Comparison of ENCODE assay signal across 9 cellular contexts in genomic region chr17:37405955-37406634, GRCh38. TPM values are rescaled to one million over a fixed set of nuclear protein-coding genes. Genes with fewer than 3 reads are reported as not detected.
DNase-seq lines count a peak whose midpoint lies in the region; ATAC-seq, FAIRE-seq and TF ChIP-seq lines count a peak whose summit lies in the region.
"Had no signal": no experiment of that assay in that cellular context is flagged by ENCODE, and none has a peak within 500 bp of the region (broad histone marks: within the 10 kb centered on the region; RNA-seq: fewer than 3 reads in every experiment).

No MANE protein-coding gene starts in this region.

- no peak for TF ChIP-seq CTCF in activated B cell treated with CpG ODN at 0.5 μM for 24 hours (IDR thresholded peaks at IDR 0.05)
- TF ChIP-seq CTCF in smooth muscle cell (IDR thresholded peaks at IDR 0.05; ENCODE audit: borderline replicate concordance, insufficient read depth, poor library complexity, severe bottlenecking), result no peak

- H3K36me3 ChIP-seq in smooth muscle cell (ENCODE audit: low read depth), result peaks cover 1% of the 10 kb centered on the region

- intact Hi-C loops in activated B cell treated with CpG ODN at 0.5 μM for 24 hours (cut with micrococcal nuclease), result loop anchor here (1.0 kb wide), 3 partner anchors 9 to 83 kb away; partner anchors contain the start of gene DUSP14
- intact Hi-C loops in right cardiac atrium (cut with DNase I), result loop anchor here in 1 of 4 donors (5.0 kb wide), 1 partner anchor 81 kb away; the partner anchor contains the start of gene DUSP14

- H3K4me1 ChIP-seq in right cardiac atrium (ENCODE audit: control insufficient read depth, insufficient read depth, low read length) (no peaks in the 10 kb centered on the region), smooth muscle cell (ENCODE audit: low read depth) (peaks cover 14% of the 10 kb centered on the region)

- peak overlapping the region; percentile 91 for H3K27ac Mint-ChIP-seq in activated naive CD4-positive, alpha-beta T cell treated with anti-CD3 and anti-CD28 coated beads, Interleukin-2, amount 10 ng/mL, durations not matched to agents 7 days and 5 days
- peak overlapping the region; percentile 92 for H3K27ac Mint-ChIP-seq in activated B cell treated with CpG ODN at 0.5 μM for 24 hours

- H3K4me1 Mint-ChIP-seq in activated naive CD4-positive, alpha-beta T cell treated with anti-CD3 and anti-CD28 coated beads, Interleukin-2, amount 10 ng/mL, durations not matched to agents 7 days and 5 days, result peaks cover 65% of the 10 kb centered on the region
- H3K4me1 Mint-ChIP-seq in activated B cell treated with CpG ODN at 0.5 μM for 24 hours, result peaks cover 36% of the 10 kb centered on the region

- peak overlapping the region; percentile 80 for H2AFZ ChIP-seq in smooth muscle cell (ENCODE audit: low read depth)

- ATAC-seq in HG03175 (IDR thresholded peaks at IDR 0.05; ENCODE audit: unreplicated experiment), result peak; percentile 31
- ATAC-seq in activated B cell treated with CpG ODN at 0.5 μM for 24 hours (ENCODE audit: low read depth), result peak; percentile 26
- no peak for ATAC-seq in right cardiac atrium

- CTCF ChIA-PET in activated naive CD4-positive, alpha-beta T cell treated with anti-CD3 and anti-CD28 coated beads, Interleukin-2, amount 10 ng/mL, durations not matched to agents 7 days and 5 days (lab: Charles Lee), result no interaction called here
- CTCF ChIA-PET in activated B cell treated with CpG ODN at 0.5 μM for 24 hours (lab: Charles Lee), result no interaction called here

- peak overlapping the region; percentile 89 for H3K4me2 ChIP-seq in smooth muscle cell

- WGBS in right cardiac atrium, result under 1% methylated on average over 21 of the region's 21 CpGs
- 3% methylated on average over 21 of the region's 21 CpGs for WGBS in smooth muscle cell (ENCODE audit: low lambda C conversion rate)

- no peaks in the 10 kb centered on the region for H3K27me3 Mint-ChIP-seq in activated naive CD4-positive, alpha-beta T cell treated with anti-CD3 and anti-CD28 coated beads, Interleukin-2, amount 10 ng/mL, durations not matched to agents 7 days and 5 days
- no peaks in the 10 kb centered on the region for H3K27me3 Mint-ChIP-seq in activated B cell treated with CpG ODN at 0.5 μM for 24 hours

- peaks cover 26% of the 10 kb centered on the region for H3K36me3 Mint-ChIP-seq in activated naive CD4-positive, alpha-beta T cell treated with anti-CD3 and anti-CD28 coated beads, Interleukin-2, amount 10 ng/mL, durations not matched to agents 7 days and 5 days
- peaks cover 9% of the 10 kb centered on the region for H3K36me3 Mint-ChIP-seq in activated B cell treated with CpG ODN at 0.5 μM for 24 hours (ENCODE audit: low read depth)

- H4K20me1 ChIP-seq in smooth muscle cell (ENCODE audit: low read depth), result no peaks in the 10 kb centered on the region

- FAIRE-seq in GM19239 (lab: Jason Lieb, UNC), result no peak

- H3K9me3 Mint-ChIP-seq in activated naive CD4-positive, alpha-beta T cell treated with anti-CD3 and anti-CD28 coated beads, Interleukin-2, amount 10 ng/mL, durations not matched to agents 7 days and 5 days, result no peaks in the 10 kb centered on the region
- H3K9me3 Mint-ChIP-seq in activated B cell treated with CpG ODN at 0.5 μM for 24 hours, result no peaks in the 10 kb centered on the region

- peak overlapping the region; percentile 98 for H3K4me3 Mint-ChIP-seq in activated naive CD4-positive, alpha-beta T cell treated with anti-CD3 and anti-CD28 coated beads, Interleukin-2, amount 10 ng/mL, durations not matched to agents 7 days and 5 days
- H3K4me3 Mint-ChIP-seq in activated B cell treated with CpG ODN at 0.5 μM for 24 hours, result peak overlapping the region; percentile 97

- H3K4me3 ChIP-seq in right cardiac atrium (ENCODE audit: low read length) (peak overlapping the region; percentile 75), smooth muscle cell (peak overlapping the region; percentile 74)

- H3K9me3 ChIP-seq in right cardiac atrium (ENCODE audit: control insufficient read depth, low read length), result no peaks in the 10 kb centered on the region
- H3K9me3 ChIP-seq in smooth muscle cell (replicated peaks; ENCODE audit: low read depth), result no peaks in the 10 kb centered on the region

- peaks cover 42% of the 10 kb centered on the region for H3K79me2 ChIP-seq in smooth muscle cell (ENCODE audit: low read depth)

- H3K27ac ChIP-seq in right cardiac atrium (ENCODE audit: low read length) (peak overlapping the region; percentile 6), smooth muscle cell (ENCODE audit: low read depth) (peak overlapping the region; percentile 20)

- H3K27me3 ChIP-seq in right cardiac atrium (ENCODE audit: control insufficient read depth, insufficient read depth) (no peaks in the 10 kb centered on the region), smooth muscle cell (ENCODE audit: low read depth) (no peaks in the 10 kb centered on the region)

- H3K9ac ChIP-seq in smooth muscle cell (ENCODE audit: low read depth), result peak overlapping the region; percentile 32

- no peaks in the 10 kb centered on the region for H3F3A ChIP-seq in smooth muscle cell (ENCODE audit: low read depth)

- DNase-seq in activated naive CD4-positive, alpha-beta T cell treated with anti-CD3 and anti-CD28 coated beads, Interleukin-2, amount 10 ng/mL, durations not matched to agents 7 days and 5 days, result no peak
- no peak for DNase-seq in activated naive CD4-positive, alpha-beta T cell treated with Interleukin-2 at 50 U/mL for 16 hours
- DNase-seq in activated B cell treated with CpG ODN at 0.5 μM for 24 hours (no peak), right cardiac atrium (no peak), smooth muscle cell (lab: John Stamatoyannopoulos, UW; ENCODE audit: unreplicated experiment) (no peak), GM19239 (ENCODE audit: insufficient read length, low spot score) (no peak), hippocampal formation (lab: John Stamatoyannopoulos, UW) (no peak)

- POLR2A ChIA-PET in activated B cell treated with CpG ODN at 0.5 μM for 24 hours (lab: Charles Lee), result no interaction called here

RNA-seq across cellular contexts. Expression of gene ACACA, which starts 0.5 kb away (rescaled TPM):
- total RNA-seq in activated B cell treated with CpG ODN at 0.5 μM for 24 hours (32.4 and 42.4 TPM in 2 replicates), right cardiac atrium (10 to 100 TPM; 18.4 to 24.8 (median 21.0) TPM), smooth muscle cell (33.9 and 38.9 TPM in 2 replicates)
- polyA plus RNA-seq in right cardiac atrium (8.9 TPM), smooth muscle cell (16.4 and 21.4 TPM in 2 replicates)

RNA-seq across cellular contexts. Expression of gene TADA2A, which starts 0.6 kb away (rescaled TPM):
- total RNA-seq in activated B cell treated with CpG ODN at 0.5 μM for 24 hours (35.6 and 42.0 TPM in 2 replicates), right cardiac atrium (10 to 100 TPM; 12.3 to 18.0 (median 14.2) TPM), smooth muscle cell (10.8 and 11.8 TPM in 2 replicates)
- polyA plus RNA-seq in right cardiac atrium (6.2 TPM), smooth muscle cell (6.0 and 9.7 TPM in 2 replicates)

RNA-seq across cellular contexts. Expression of gene C17orf78, which starts 30.3 kb away (rescaled TPM):
- total RNA-seq in activated B cell treated with CpG ODN at 0.5 μM for 24 hours (not detected in 2 replicates), right cardiac atrium (not detected), smooth muscle cell (not detected in 2 replicates)
- polyA plus RNA-seq in right cardiac atrium (not detected), smooth muscle cell (not detected in 2 replicates)
- total RNA-seq: left cardiac atrium had no signal

Comparison
In these comparisons a context has a peak if more than half of its experiments do, and no peak if none do; other contexts are left out.
1. ATAC-seq: peak in HG03175 (single experiment) and activated B cell treated with CpG ODN at 0.5 μM for 24 hours (single experiment); none in right cardiac atrium (0 of 2).